1 cellular context compared by ENCODE assay signal in the genomic region with DNA sequence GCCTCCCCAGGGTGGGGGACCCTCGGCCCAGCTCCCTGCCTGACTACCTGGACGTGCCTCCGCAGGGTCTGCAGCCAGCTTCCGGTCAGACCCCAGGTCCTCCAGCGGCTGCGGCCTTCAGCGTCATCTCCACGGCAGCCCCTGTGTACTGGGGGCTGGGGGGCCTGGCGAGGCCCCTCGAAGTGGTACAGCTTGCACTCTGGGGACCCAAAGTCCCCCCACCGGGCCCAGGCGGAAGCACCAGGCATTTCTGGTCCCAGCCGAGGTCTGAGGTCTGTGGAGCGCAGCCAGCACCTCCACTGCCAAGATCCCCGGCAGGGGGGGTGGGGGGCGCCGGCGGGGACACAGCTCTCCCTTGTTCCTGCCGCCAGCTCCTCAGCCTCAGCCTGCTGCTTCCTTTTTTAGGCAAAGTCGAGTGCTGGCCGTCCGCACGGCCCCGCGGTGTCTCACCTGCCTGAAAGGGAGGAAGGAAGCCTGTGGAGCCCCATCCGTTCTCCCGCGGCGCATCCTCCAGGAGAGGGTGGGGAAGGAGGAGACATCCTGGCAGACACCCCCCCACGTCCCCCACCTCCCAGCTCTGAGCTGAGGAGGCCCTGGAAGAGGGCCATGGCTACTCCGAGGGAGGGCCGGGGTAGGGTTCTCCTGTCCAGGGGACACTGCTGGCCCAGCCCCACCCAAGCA.
TF ChIP-seq lines count a peak whose summit lies in the region.

No MANE protein-coding gene starts in this region.

TF ChIP-seq in HCT116, 20 proteins besides CTCF, POLR2A, EP300 and RAD21 (continued from another document):
- TF ChIP-seq, protein P1, sequence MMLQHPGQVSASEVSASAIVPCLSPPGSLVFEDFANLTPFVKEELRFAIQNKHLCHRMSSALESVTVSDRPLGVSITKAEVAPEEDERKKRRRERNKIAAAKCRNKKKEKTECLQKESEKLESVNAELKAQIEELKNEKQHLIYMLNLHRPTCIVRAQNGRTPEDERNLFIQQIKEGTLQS (IDR thresholded peaks at IDR 0.05): no peak
